In the genomic region with DNA sequence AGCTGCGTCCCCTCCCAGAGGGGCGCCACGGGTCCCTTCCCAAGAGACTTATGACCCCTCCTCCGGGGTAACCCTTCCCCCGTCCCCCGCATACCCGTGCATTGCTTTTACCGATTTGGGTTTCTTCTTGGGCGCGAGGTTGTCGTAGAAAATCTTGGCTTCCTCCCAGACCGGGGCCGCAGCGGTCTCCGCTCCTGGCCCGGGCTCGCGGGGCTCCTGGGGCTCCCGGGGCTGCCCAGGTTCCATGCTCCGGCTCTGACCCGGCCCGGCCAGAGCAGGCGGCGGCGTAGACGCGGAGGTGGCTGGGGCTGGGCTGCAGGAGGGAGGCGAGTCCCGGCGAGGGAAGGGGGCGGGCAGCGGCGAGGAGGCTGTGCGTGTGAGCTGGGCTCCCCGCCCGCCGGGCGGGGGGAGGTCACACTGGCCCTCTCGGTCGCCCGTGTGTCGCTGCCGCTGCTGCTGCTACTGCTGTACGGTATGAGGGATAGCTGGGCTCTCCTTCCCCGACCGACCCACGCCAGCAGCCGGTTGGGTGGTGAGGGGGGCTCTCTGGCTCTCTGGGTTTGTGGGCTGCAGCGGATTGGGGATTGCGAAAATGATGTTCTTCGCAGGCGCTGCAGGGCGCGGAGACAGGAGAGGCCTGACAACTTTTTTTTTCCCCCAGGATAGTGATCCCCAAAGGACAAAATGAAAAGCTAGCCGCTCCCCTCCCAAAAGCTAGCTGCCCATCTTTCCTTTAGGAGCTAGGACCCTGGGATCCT, we compare ENCODE assay signal across 8 cellular contexts. TPM values are rescaled to one million over a fixed set of nuclear protein-coding genes. Genes with fewer than 3 reads are reported as not detected.
A peak's percentile ranks its signal among the peaks of the same experiment; 100 is the strongest.
DNase-seq lines count a peak whose midpoint lies in the region; ATAC-seq and TF ChIP-seq lines count a peak whose summit lies in the region.

A gene (minus strand): TSS at position 315 of the 758 bp plus-strand sequence. CDS start 69 bp downstream, at position 246.

- no peak for TF ChIP-seq POLR2A in erythroblast (IDR thresholded peaks at IDR 0.05; ENCODE audit: low read length)

- H3K9me3 ChIP-seq in lower lobe of right lung (no peaks in the 10 kb centered on the region), thoracic aorta (no peaks in the 10 kb centered on the region)

- intact Hi-C loops in lower lobe of right lung (cut with DNase I) = no loop called here

- no peaks in the 10 kb centered on the region for H3K36me3 ChIP-seq in lower lobe of right lung
- H3K36me3 ChIP-seq in thoracic aorta = no peaks in the 10 kb centered on the region

- H3K4me3 ChIP-seq in coronary artery = peak within 1 kb of the TSS; percentile 75
- peak within 1 kb of the TSS; percentile 58 for H3K4me3 ChIP-seq in lower lobe of right lung
- H3K4me3 ChIP-seq in thoracic aorta = peak within 1 kb of the TSS; percentile 73

- TF ChIP-seq CTCF in coronary artery (IDR thresholded peaks at IDR 0.05) = no peak
- no peak for TF ChIP-seq CTCF in lower lobe of right lung (IDR thresholded peaks at IDR 0.05)
- TF ChIP-seq CTCF in thoracic aorta (IDR thresholded peaks at IDR 0.05) = no peak

- no peak within 1 kb of the TSS for H3K27ac ChIP-seq in coronary artery
- H3K27ac ChIP-seq in lower lobe of right lung = no peak within 1 kb of the TSS
- H3K27ac ChIP-seq in thoracic aorta = no peak within 1 kb of the TSS

- peak in 2 of 3 experiments; percentile 34 to 45 for DNase-seq in NCI-H1417 (lab: John Stamatoyannopoulos, UW)
- no peak for DNase-seq in NCI-H1417 treated with DMSO at 0.1 percent for 48 hours (lab: John Stamatoyannopoulos, UW)
- no peak for DNase-seq in coronary artery (ENCODE audit: low spot score)
- DNase-seq in lower lobe of right lung = no peak
- DNase-seq in thoracic aorta (ENCODE audit: low spot score) = no peak
- no peak for DNase-seq in erythroblast (lab: John Stamatoyannopoulos, UW)

- ATAC-seq in SK-N-SH treated with all-trans-retinoic acid at 6 μM for 48 hours = peak; percentile 65
- peak; percentile 70 to 71 for ATAC-seq in lower lobe of right lung
- no peak for ATAC-seq in thoracic aorta (ENCODE audit: insufficient number of reproducible peaks, low FRiP score, low read depth)
- ATAC-seq in GM18861 (IDR thresholded peaks at IDR 0.05; ENCODE audit: unreplicated experiment) = no peak

- H3K4me1 ChIP-seq in lower lobe of right lung = peaks cover 18% of the 10 kb centered on the region
- peaks cover 4 to 23% of the 10 kb centered on the region in 2 donors for H3K4me1 ChIP-seq in thoracic aorta (ENCODE audit: control insufficient read depth in 1 of 2, low read depth in 2 of 2)

- H3K27me3 ChIP-seq in lower lobe of right lung (ENCODE audit: low read depth) (peaks cover 37% of the 10 kb centered on the region), thoracic aorta (replicated peaks; ENCODE audit: insufficient read depth) (no peaks in the 10 kb centered on the region)

TF ChIP-seq in SK-N-SH treated with all-trans-retinoic acid at 6 μM for 48 hours, 23 proteins besides CTCF, POLR2A, EP300 and RAD21:
- TF ChIP-seq, protein P1, sequence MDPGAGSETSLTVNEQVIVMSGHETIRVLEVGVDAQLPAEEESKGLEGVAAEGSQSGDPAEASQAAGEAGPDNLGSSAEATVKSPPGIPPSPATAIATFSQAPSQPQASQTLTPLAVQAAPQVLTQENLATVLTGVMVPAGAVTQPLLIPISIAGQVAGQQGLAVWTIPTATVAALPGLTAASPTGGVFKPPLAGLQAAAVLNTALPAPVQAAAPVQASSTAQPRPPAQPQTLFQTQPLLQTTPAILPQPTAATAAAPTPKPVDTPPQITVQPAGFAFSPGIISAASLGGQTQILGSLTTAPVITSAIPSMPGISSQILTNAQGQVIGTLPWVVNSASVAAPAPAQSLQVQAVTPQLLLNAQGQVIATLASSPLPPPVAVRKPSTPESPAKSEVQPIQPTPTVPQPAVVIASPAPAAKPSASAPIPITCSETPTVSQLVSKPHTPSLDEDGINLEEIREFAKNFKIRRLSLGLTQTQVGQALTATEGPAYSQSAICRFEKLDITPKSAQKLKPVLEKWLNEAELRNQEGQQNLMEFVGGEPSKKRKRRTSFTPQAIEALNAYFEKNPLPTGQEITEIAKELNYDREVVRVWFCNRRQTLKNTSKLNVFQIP (CRISPR knock-in tag; IDR thresholded peaks at IDR 0.05; ENCODE audit: borderline replicate concordance, low read depth) = no peak
- TF ChIP-seq ISL1 (CRISPR knock-in tag; IDR thresholded peaks at IDR 0.05) = no peak
- TF ChIP-seq ZNF70 (CRISPR knock-in tag; IDR thresholded peaks at IDR 0.05) = no peak
- no peak for TF ChIP-seq ZNF8 (CRISPR knock-in tag; IDR thresholded peaks at IDR 0.05)
- TF ChIP-seq TOX (CRISPR knock-in tag; IDR thresholded peaks at IDR 0.05; ENCODE audit: borderline replicate concordance) = no peak
- TF ChIP-seq ZC3H10 (CRISPR knock-in tag; IDR thresholded peaks at IDR 0.05) = no peak
- TF ChIP-seq TCF4 (CRISPR knock-in tag; IDR thresholded peaks at IDR 0.05; ENCODE audit: borderline replicate concordance) = no peak
- no peak for TF ChIP-seq ZFP30 (CRISPR knock-in tag; IDR thresholded peaks at IDR 0.05)
- TF ChIP-seq, protein P2, sequence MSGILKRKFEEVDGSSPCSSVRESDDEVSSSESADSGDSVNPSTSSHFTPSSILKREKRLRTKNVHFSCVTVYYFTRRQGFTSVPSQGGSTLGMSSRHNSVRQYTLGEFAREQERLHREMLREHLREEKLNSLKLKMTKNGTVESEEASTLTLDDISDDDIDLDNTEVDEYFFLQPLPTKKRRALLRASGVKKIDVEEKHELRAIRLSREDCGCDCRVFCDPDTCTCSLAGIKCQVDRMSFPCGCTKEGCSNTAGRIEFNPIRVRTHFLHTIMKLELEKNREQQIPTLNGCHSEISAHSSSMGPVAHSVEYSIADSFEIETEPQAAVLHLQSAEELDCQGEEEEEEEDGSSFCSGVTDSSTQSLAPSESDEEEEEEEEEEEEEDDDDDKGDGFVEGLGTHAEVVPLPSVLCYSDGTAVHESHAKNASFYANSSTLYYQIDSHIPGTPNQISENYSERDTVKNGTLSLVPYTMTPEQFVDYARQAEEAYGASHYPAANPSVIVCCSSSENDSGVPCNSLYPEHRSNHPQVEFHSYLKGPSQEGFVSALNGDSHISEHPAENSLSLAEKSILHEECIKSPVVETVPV (CRISPR knock-in tag; IDR thresholded peaks at IDR 0.05) = no peak
- no peak for TF ChIP-seq SNAI2 (CRISPR knock-in tag; IDR thresholded peaks at IDR 0.05)
- no peak for TF ChIP-seq CSDC2 (CRISPR knock-in tag; IDR thresholded peaks at IDR 0.05)
- TF ChIP-seq, protein P3, sequence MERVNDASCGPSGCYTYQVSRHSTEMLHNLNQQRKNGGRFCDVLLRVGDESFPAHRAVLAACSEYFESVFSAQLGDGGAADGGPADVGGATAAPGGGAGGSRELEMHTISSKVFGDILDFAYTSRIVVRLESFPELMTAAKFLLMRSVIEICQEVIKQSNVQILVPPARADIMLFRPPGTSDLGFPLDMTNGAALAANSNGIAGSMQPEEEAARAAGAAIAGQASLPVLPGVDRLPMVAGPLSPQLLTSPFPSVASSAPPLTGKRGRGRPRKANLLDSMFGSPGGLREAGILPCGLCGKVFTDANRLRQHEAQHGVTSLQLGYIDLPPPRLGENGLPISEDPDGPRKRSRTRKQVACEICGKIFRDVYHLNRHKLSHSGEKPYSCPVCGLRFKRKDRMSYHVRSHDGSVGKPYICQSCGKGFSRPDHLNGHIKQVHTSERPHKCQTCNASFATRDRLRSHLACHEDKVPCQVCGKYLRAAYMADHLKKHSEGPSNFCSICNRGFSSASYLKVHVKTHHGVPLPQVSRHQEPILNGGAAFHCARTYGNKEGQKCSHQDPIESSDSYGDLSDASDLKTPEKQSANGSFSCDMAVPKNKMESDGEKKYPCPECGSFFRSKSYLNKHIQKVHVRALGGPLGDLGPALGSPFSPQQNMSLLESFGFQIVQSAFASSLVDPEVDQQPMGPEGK (CRISPR knock-in tag; IDR thresholded peaks at IDR 0.05; ENCODE audit: borderline replicate concordance) = no peak
- TF ChIP-seq BACH2 (CRISPR knock-in tag; IDR thresholded peaks at IDR 0.05; ENCODE audit: borderline replicate concordance) = no peak
- no peak for TF ChIP-seq ARNTL (CRISPR knock-in tag; IDR thresholded peaks at IDR 0.05; ENCODE audit: borderline replicate concordance, low read depth)

RNA-seq across cellular contexts. Expression of the gene that starts here (rescaled TPM):
- total RNA-seq in lower lobe of right lung (not detected), thoracic aorta (1 to 10 TPM in 1 of 2 donors, not detected in 1; 2.8 TPM)

Comparison
In these comparisons a context has a peak if more than half of its experiments do, and no peak if none do; other contexts are left out.
1. DNase-seq: peak in NCI-H1417 (2 of 3); none in NCI-H1417 treated with DMSO at 0.1 percent for 48 hours (single experiment), coronary artery (single experiment), lower lobe of right lung (single experiment), thoracic aorta (single experiment) and erythroblast (0 of 2).
2. Peak in ATAC-seq and H3K4me3 ChIP-seq in lower lobe of right lung; RNA of the gene not detected or under 1 TPM.
3. Peak in every context shown above with its lines, with median percentiles within 50 percentile points of each other: H3K4me3 ChIP-seq.